8 cellular contexts compared by ENCODE assay signal in genomic region chr1:34865981-34866761, GRCh38. TPM values are rescaled to one million over a fixed set of nuclear protein-coding genes. Genes with fewer than 3 reads are reported as not detected.
DNase-seq lines count a peak whose midpoint lies in the region; ATAC-seq and TF ChIP-seq lines count a peak whose summit lies in the region.

No MANE protein-coding gene starts in this region.

- H3K27me3 Mint-ChIP-seq in CD4-positive, CD25-positive, alpha-beta regulatory T cell = peaks cover 8% of the 10 kb centered on the region
- peaks cover 14% of the 10 kb centered on the region for H3K27me3 Mint-ChIP-seq in T-helper 1 cell treated with Interleukin-12 subunit alpha and Interleukin-12 subunit beta and Interleukin-4 antibody, amounts not matched to agents 30 μg/mL and 1 μg/mL, for 36 hours (ENCODE audit: low read depth)

- peaks cover 44% of the 10 kb centered on the region for H3K4me1 ChIP-seq in CD4-positive, CD25-positive, alpha-beta regulatory T cell (ENCODE audit: control insufficient read depth, insufficient read depth, low read length, poor library complexity, severe bottlenecking)
- H3K4me1 ChIP-seq in psoas muscle (peaks cover 4% of the 10 kb centered on the region), urinary bladder (ENCODE audit: insufficient read depth) (no peaks in the 10 kb centered on the region)

- H3K4me3 ChIP-seq in CD4-positive, CD25-positive, alpha-beta regulatory T cell (ENCODE audit: low read depth, low read length) = peak overlapping the region; percentile 41
- peak overlapping the region; percentile 56 for H3K4me3 ChIP-seq in Jurkat, Clone E6-1 (ENCODE audit: low read length)
- peak overlapping the region; percentile 81 for H3K4me3 ChIP-seq in psoas muscle
- H3K4me3 ChIP-seq in urinary bladder (ENCODE audit: low read depth, low read length) = peak overlapping the region; percentile 59

- H3K9me3 Mint-ChIP-seq in CD4-positive, CD25-positive, alpha-beta regulatory T cell = no peaks in the 10 kb centered on the region
- no peaks in the 10 kb centered on the region for H3K9me3 Mint-ChIP-seq in T-helper 1 cell treated with Interleukin-12 subunit alpha and Interleukin-12 subunit beta and Interleukin-4 antibody, amounts not matched to agents 30 μg/mL and 1 μg/mL, for 36 hours

- 1 to 2% (median 1%) methylated on average over 59 to 81 of the region's 81 CpGs for WGBS in psoas muscle, 3 donors
- WGBS in urinary bladder = 1% methylated on average over 81 of the region's 81 CpGs

- intact Hi-C loops in left ventricle myocardium superior (cut with micrococcal nuclease) (no loop called here), psoas muscle (cut with DNase I) (loop anchor here (1.0 to 5.0 kb wide), 2 partner anchors 79 to 80 kb away; no protein-coding TSS in a partner anchor)

- no peaks in the 10 kb centered on the region for H3K9me3 ChIP-seq in CD4-positive, CD25-positive, alpha-beta regulatory T cell (ENCODE audit: control insufficient read depth in 2 of 2, low read length in 2 of 2)
- H3K9me3 ChIP-seq in psoas muscle = no peaks in the 10 kb centered on the region

- peaks cover 1% of the 10 kb centered on the region for H3K27me3 ChIP-seq in CD4-positive, CD25-positive, alpha-beta regulatory T cell (ENCODE audit: control insufficient read depth, insufficient read depth, low read length)
- no peaks in the 10 kb centered on the region for H3K27me3 ChIP-seq in psoas muscle (ENCODE audit: insufficient read depth in 3 of 3, low read length in 2 of 3)

- H3K27ac Mint-ChIP-seq in CD4-positive, CD25-positive, alpha-beta regulatory T cell = peak overlapping the region; percentile 76 to 94 (median 89)
- peak overlapping the region; percentile 76 for H3K27ac Mint-ChIP-seq in T-helper 1 cell treated with Interleukin-12 subunit alpha and Interleukin-12 subunit beta and Interleukin-4 antibody, amounts not matched to agents 30 μg/mL and 1 μg/mL, for 36 hours

- peak overlapping the region; percentile 88 to 93 (median 92) for H3K4me3 Mint-ChIP-seq in CD4-positive, CD25-positive, alpha-beta regulatory T cell
- peak overlapping the region; percentile 82 for H3K4me3 Mint-ChIP-seq in T-helper 1 cell treated with Interleukin-12 subunit alpha and Interleukin-12 subunit beta and Interleukin-4 antibody, amounts not matched to agents 30 μg/mL and 1 μg/mL, for 36 hours

- peak; percentile 84 to 90 (median 87) for DNase-seq in CD4-positive, CD25-positive, alpha-beta regulatory T cell
- DNase-seq in Jurkat, Clone E6-1 (ENCODE audit: low read depth, low spot score) = peak; percentile 70
- peak; percentile 26 for DNase-seq in amniotic stem cell (lab: John Stamatoyannopoulos, UW)
- DNase-seq in left ventricle myocardium superior = peak; percentile 94
- DNase-seq in psoas muscle = peak; percentile 87 to 91

- no peaks in the 10 kb centered on the region for H3K36me3 ChIP-seq in CD4-positive, CD25-positive, alpha-beta regulatory T cell (ENCODE audit: control insufficient read depth, insufficient read depth, low read length)
- H3K36me3 ChIP-seq in psoas muscle (ENCODE audit: insufficient read depth in 1 of 2, low read depth in 1 of 2) (no peaks in the 10 kb centered on the region), urinary bladder (ENCODE audit: insufficient read depth) (no peaks in the 10 kb centered on the region)

- H3K36me3 Mint-ChIP-seq in CD4-positive, CD25-positive, alpha-beta regulatory T cell = no peaks in the 10 kb centered on the region
- peaks cover 8% of the 10 kb centered on the region for H3K36me3 Mint-ChIP-seq in T-helper 1 cell treated with Interleukin-12 subunit alpha and Interleukin-12 subunit beta and Interleukin-4 antibody, amounts not matched to agents 30 μg/mL and 1 μg/mL, for 36 hours (ENCODE audit: low read depth)

- peak; percentile 98 for TF ChIP-seq CTCF in psoas muscle (IDR thresholded peaks at IDR 0.05)

- peaks cover 16 to 50% (median 26%) of the 10 kb centered on the region in 4 donors for H3K4me1 Mint-ChIP-seq in CD4-positive, CD25-positive, alpha-beta regulatory T cell
- H3K4me1 Mint-ChIP-seq in T-helper 1 cell treated with Interleukin-12 subunit alpha and Interleukin-12 subunit beta and Interleukin-4 antibody, amounts not matched to agents 30 μg/mL and 1 μg/mL, for 36 hours (ENCODE audit: low read depth) = peaks cover 30% of the 10 kb centered on the region

- peak overlapping the region; percentile 76 for H3K27ac ChIP-seq in CD4-positive, CD25-positive, alpha-beta regulatory T cell (ENCODE audit: insufficient read depth, low read length, poor library complexity, severe bottlenecking)
- H3K27ac ChIP-seq in psoas muscle (peak overlapping the region; percentile 60), urinary bladder (ENCODE audit: low read depth) (peak overlapping the region; percentile 35)

- peak; percentile 74 to 77 for ATAC-seq in CD4-positive, CD25-positive, alpha-beta regulatory T cell (ENCODE audit: low read depth in 2 of 2)
- peak; percentile 58 for ATAC-seq in GM19438 (IDR thresholded peaks at IDR 0.05; ENCODE audit: low read depth, unreplicated experiment)
- ATAC-seq in left ventricle myocardium superior = peak; percentile 86
- peak; percentile 75 to 94 (median 78) for ATAC-seq in psoas muscle

RNA-seq across cellular contexts. Expression of gene SMIM12, which starts 6.6 kb away (rescaled TPM):
- total RNA-seq in CD4-positive, CD25-positive, alpha-beta regulatory T cell = 29.7 TPM
- polyA plus RNA-seq in CD4-positive, CD25-positive, alpha-beta regulatory T cell = 100 to 1,000 TPM in 1 of 4 donors, 10 to 100 TPM in 3; 92.2 to 105 (median 94.9) TPM
- polyA plus RNA-seq in Jurkat, Clone E6-1 (2012; ENCODE audit: insufficient read depth, insufficient read length) = 57.2 TPM
- total RNA-seq in left ventricle myocardium superior (33.6 TPM), psoas muscle (10 to 100 TPM; 17.9 to 66.5 (median 45.8) TPM), urinary bladder (9.7 TPM)
- polyA plus RNA-seq in psoas muscle (100 to 1,000 TPM in 2 of 3 donors, 10 to 100 TPM in 1; 59.2 to 140 (median 101) TPM), urinary bladder (47.8 TPM)

Comparison
In these comparisons a context has a peak if more than half of its experiments do, and no peak if none do; other contexts are left out.
1. Peak in every context shown above with its lines: DNase-seq, ATAC-seq, H3K4me3 ChIP-seq and H3K27ac ChIP-seq.
2. DNase-seq: peak in every context shown above with its lines; median percentile 94 in left ventricle myocardium superior; 89 in psoas muscle; 87 in CD4-positive, CD25-positive, alpha-beta regulatory T cell; 70 in Jurkat, Clone E6-1; 26 in amniotic stem cell.